In genomic region chr11:27699242-27699925, GRCh38 we compare ENCODE assay signal across 8 cellular contexts. TPM values are rescaled to one million over a fixed set of nuclear protein-coding genes. Genes with fewer than 3 reads are reported as not detected.
DNase-seq lines count a peak whose midpoint lies in the region; ATAC-seq and TF ChIP-seq lines count a peak whose summit lies in the region.

No MANE protein-coding gene starts in this region.

- H3K4me3 ChIP-seq in WI38 (ENCODE audit: low read depth, low read length): peak overlapping the region; percentile 97
- H3K4me3 ChIP-seq in right atrium auricular region: peak overlapping the region; percentile 43 to 56
- H3K4me3 ChIP-seq in smooth muscle cell: peak overlapping the region; percentile 65

- no peak overlapping the region for H3K9ac ChIP-seq in smooth muscle cell (ENCODE audit: low read depth)

- TF ChIP-seq CTCF in WI38 (IDR thresholded peaks at IDR 0.05; ENCODE audit: low read depth, low read length) (no peak), right atrium auricular region (IDR thresholded peaks at IDR 0.05) (no peak), smooth muscle cell (IDR thresholded peaks at IDR 0.05; ENCODE audit: borderline replicate concordance, insufficient read depth, poor library complexity, severe bottlenecking) (no peak)

- H3K9me3 ChIP-seq in right atrium auricular region: no peaks in the 10 kb centered on the region
- H3K9me3 ChIP-seq in smooth muscle cell (replicated peaks; ENCODE audit: low read depth): no peaks in the 10 kb centered on the region

- ATAC-seq in GM19455 (IDR thresholded peaks at IDR 0.05; ENCODE audit: unreplicated experiment) (no peak), HG03521 (IDR thresholded peaks at IDR 0.05; ENCODE audit: unreplicated experiment) (no peak), GM18868 (IDR thresholded peaks at IDR 0.05; ENCODE audit: unreplicated experiment) (no peak)

- DNase-seq in NCI-H82 (lab: John Stamatoyannopoulos, UW) (peak; percentile 48), NCI-H82 treated with DMSO at 0.1 percent for 48 hours (lab: John Stamatoyannopoulos, UW; ENCODE audit: unreplicated experiment) (no peak), right atrium auricular region (ENCODE audit: low spot score) (no peak), smooth muscle cell (lab: John Stamatoyannopoulos, UW; ENCODE audit: unreplicated experiment) (no peak)

- H3K36me3 ChIP-seq in right atrium auricular region: no peaks in the 10 kb centered on the region
- H3K36me3 ChIP-seq in smooth muscle cell (ENCODE audit: low read depth): no peaks in the 10 kb centered on the region

- H3F3A ChIP-seq in smooth muscle cell (ENCODE audit: low read depth): no peaks in the 10 kb centered on the region

- H4K20me1 ChIP-seq in smooth muscle cell (ENCODE audit: low read depth): no peaks in the 10 kb centered on the region

- no peak overlapping the region for H3K27ac ChIP-seq in right atrium auricular region
- no peak overlapping the region for H3K27ac ChIP-seq in smooth muscle cell (ENCODE audit: low read depth)

- H2AFZ ChIP-seq in smooth muscle cell (ENCODE audit: low read depth): peak overlapping the region; percentile 91

- no peaks in the 10 kb centered on the region for H3K27me3 ChIP-seq in right atrium auricular region
- H3K27me3 ChIP-seq in smooth muscle cell (ENCODE audit: low read depth): peaks cover 17% of the 10 kb centered on the region

- H3K4me1 ChIP-seq in right atrium auricular region (peaks cover 0 to 37% of the 10 kb centered on the region in 2 donors), smooth muscle cell (ENCODE audit: low read depth) (peaks cover 40% of the 10 kb centered on the region)

- H3K79me2 ChIP-seq in smooth muscle cell (ENCODE audit: low read depth): peaks cover 5% of the 10 kb centered on the region

- peak overlapping the region; percentile 91 for H3K4me2 ChIP-seq in smooth muscle cell

- under 1% methylated on average over 29 of the region's 30 CpGs for WGBS in smooth muscle cell (ENCODE audit: low lambda C conversion rate)

RNA-seq across cellular contexts. Expression of gene BDNF, which starts 0.9 kb away (rescaled TPM):
- under 1 TPM in 1 of 2 donors, not detected in 1; 0.20 TPM for total RNA-seq in right atrium auricular region
- 8.2 and 8.3 TPM in 2 replicates for total RNA-seq in smooth muscle cell
- 5.6 and 7.3 TPM in 2 replicates for polyA plus RNA-seq in smooth muscle cell
